In the genomic region with DNA sequence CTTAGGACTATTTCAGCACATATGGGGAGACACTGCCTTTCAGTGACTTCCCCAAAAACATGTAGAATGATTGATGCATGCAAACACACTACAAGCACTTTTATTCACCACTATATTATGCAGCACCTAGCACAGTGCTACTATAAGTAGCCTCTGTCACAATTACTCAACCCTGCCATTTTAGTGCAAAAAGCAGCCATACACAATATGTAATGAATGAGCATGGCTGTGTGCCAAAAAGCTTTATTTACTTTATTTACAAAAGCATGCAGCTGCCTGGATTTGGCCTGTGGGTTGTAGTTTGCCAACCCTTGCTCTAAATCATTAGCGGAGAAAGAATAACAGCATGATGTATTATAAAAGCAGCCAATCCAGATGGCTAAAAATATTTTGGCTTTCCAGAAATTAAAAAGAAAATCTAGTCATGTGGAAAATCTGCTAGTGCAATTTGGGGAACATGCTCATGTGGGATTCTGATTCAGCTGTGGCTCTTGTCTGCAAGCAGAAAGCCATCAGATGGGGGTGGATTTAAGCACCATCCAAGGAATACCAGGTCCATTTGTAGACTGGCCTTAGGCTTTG, we compare ENCODE assay signal across 13 cellular contexts.
DNase-seq lines count a peak whose midpoint lies in the region; ATAC-seq, FAIRE-seq and TF ChIP-seq lines count a peak whose summit lies in the region.
"Had no signal": no experiment of that assay in that cellular context is flagged by ENCODE, and none has a peak within 500 bp of the region (broad histone marks: within the 10 kb centered on the region; RNA-seq: fewer than 3 reads in every experiment).

No MANE protein-coding gene starts in this region.

- H3K27ac ChIP-seq in kidney (ENCODE audit: low read depth in 2 of 2, low read length in 2 of 2) = no peak overlapping the region
- H3K27ac ChIP-seq: cardiac muscle cell had no signal

- DNase-seq in H4 (ENCODE audit: low spot score) = peak; percentile 20
- DNase-seq in NCI-H146 treated with DMSO at 0.1 percent for 48 hours (lab: John Stamatoyannopoulos, UW; ENCODE audit: unreplicated experiment) = peak; percentile 65
- DNase-seq in NCI-H748 (lab: John Stamatoyannopoulos, UW; ENCODE audit: unreplicated experiment) = peak; percentile 98
- DNase-seq in fibroblast of mammary gland (ENCODE audit: low read depth) = peak; percentile 28
- no peak for DNase-seq in WTC11 (ENCODE audit: low spot score)
- no peak for DNase-seq in glomerular visceral epithelial cell (ENCODE audit: extremely low spot score)
- DNase-seq in kidney = no peak
- DNase-seq: NCI-H226; stimulated activated CD4-positive, alpha-beta T cell treated with anti-CD3 and anti-CD28 coated beads, Interleukin-4, amount 100 ng/mL, for 1 hour had no signal

- H3K9ac ChIP-seq in kidney (ENCODE audit: low read length in 2 of 2) = no peak overlapping the region

- no peaks in the 10 kb centered on the region for H3K9me3 ChIP-seq in kidney (ENCODE audit: control insufficient read depth in 1 of 2, low read length in 2 of 2)

- POLR2A ChIA-PET in WTC11 (lab: Charles Lee) = no interaction called here

- no peaks in the 10 kb centered on the region for H3K36me3 Mint-ChIP-seq in WTC11

- intact Hi-C loops in kidney (cut with DNase I) = no loop called here

- ATAC-seq in WTC11 (no peak), HG02763 (IDR thresholded peaks at IDR 0.05; ENCODE audit: unreplicated experiment) (no peak)

- no peaks in the 10 kb centered on the region for H3K9me3 Mint-ChIP-seq in WTC11

- H3K4me1 Mint-ChIP-seq in WTC11 = no peaks in the 10 kb centered on the region

- no peak for TF ChIP-seq CTCF in fibroblast of mammary gland (conservative IDR thresholded peaks at IDR 0.05; ENCODE audit: control insufficient read depth, insufficient read depth, low read depth, low read length)
- no peak for TF ChIP-seq CTCF in WTC11 (IDR thresholded peaks at IDR 0.05)
- no peak for TF ChIP-seq CTCF in kidney (IDR thresholded peaks at IDR 0.05; ENCODE audit: borderline replicate concordance, extremely low read depth, insufficient read depth)

- no peak overlapping the region for H3K27ac Mint-ChIP-seq in WTC11

- H3K4me3 Mint-ChIP-seq in WTC11 = no peak overlapping the region

- H3K4me1 ChIP-seq in kidney (ENCODE audit: control insufficient read depth in 1 of 2, insufficient read depth in 1 of 2, low read depth in 1 of 2, low read length in 2 of 2) = no peaks in the 10 kb centered on the region

- no peak for FAIRE-seq in kidney (lab: Jason Lieb, UNC)
- FAIRE-seq: D721Med, GM12892 had no signal

- no peaks in the 10 kb centered on the region for H3K27me3 Mint-ChIP-seq in WTC11 (ENCODE audit: low read depth)

- H3K36me3 ChIP-seq in kidney (ENCODE audit: control insufficient read depth in 1 of 2, insufficient read depth in 2 of 2, low read length in 2 of 2) = no peaks in the 10 kb centered on the region
- H3K36me3 ChIP-seq: cardiac muscle cell had no signal

- CTCF ChIA-PET in WTC11 (lab: Charles Lee) = no interaction called here

- H3K4me3 ChIP-seq in fibroblast of mammary gland (ENCODE audit: control insufficient read depth, low read depth, low read length) (no peak overlapping the region), kidney (ENCODE audit: low read length in 2 of 2) (no peak overlapping the region)
- H3K4me3 ChIP-seq: cardiac muscle cell had no signal

TF ChIP-seq in WTC11, 78 proteins besides CTCF, POLR2A, EP300 and RAD21 (continues in another document):
- TF ChIP-seq HMGA2 (CRISPR knock-in tag; IDR thresholded peaks at IDR 0.05) (no peak), SMAD4 (CRISPR knock-in tag; IDR thresholded peaks at IDR 0.05) (no peak), STAT6 (CRISPR knock-in tag; conservative IDR thresholded peaks at IDR 0.05; ENCODE audit: low read depth) (no peak), PRRX2 (CRISPR knock-in tag; IDR thresholded peaks at IDR 0.05) (no peak), USF2 (CRISPR knock-in tag; IDR thresholded peaks at IDR 0.05) (no peak), FOXP1 (CRISPR knock-in tag; IDR thresholded peaks at IDR 0.05; ENCODE audit: borderline replicate concordance) (no peak), JAZF1 (CRISPR knock-in tag; IDR thresholded peaks at IDR 0.05) (no peak)
- TF ChIP-seq, protein P1, sequence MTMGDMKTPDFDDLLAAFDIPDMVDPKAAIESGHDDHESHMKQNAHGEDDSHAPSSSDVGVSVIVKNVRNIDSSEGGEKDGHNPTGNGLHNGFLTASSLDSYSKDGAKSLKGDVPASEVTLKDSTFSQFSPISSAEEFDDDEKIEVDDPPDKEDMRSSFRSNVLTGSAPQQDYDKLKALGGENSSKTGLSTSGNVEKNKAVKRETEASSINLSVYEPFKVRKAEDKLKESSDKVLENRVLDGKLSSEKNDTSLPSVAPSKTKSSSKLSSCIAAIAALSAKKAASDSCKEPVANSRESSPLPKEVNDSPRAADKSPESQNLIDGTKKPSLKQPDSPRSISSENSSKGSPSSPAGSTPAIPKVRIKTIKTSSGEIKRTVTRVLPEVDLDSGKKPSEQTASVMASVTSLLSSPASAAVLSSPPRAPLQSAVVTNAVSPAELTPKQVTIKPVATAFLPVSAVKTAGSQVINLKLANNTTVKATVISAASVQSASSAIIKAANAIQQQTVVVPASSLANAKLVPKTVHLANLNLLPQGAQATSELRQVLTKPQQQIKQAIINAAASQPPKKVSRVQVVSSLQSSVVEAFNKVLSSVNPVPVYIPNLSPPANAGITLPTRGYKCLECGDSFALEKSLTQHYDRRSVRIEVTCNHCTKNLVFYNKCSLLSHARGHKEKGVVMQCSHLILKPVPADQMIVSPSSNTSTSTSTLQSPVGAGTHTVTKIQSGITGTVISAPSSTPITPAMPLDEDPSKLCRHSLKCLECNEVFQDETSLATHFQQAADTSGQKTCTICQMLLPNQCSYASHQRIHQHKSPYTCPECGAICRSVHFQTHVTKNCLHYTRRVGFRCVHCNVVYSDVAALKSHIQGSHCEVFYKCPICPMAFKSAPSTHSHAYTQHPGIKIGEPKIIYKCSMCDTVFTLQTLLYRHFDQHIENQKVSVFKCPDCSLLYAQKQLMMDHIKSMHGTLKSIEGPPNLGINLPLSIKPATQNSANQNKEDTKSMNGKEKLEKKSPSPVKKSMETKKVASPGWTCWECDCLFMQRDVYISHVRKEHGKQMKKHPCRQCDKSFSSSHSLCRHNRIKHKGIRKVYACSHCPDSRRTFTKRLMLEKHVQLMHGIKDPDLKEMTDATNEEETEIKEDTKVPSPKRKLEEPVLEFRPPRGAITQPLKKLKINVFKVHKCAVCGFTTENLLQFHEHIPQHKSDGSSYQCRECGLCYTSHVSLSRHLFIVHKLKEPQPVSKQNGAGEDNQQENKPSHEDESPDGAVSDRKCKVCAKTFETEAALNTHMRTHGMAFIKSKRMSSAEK (CRISPR knock-in tag; IDR thresholded peaks at IDR 0.05; ENCODE audit: borderline replicate concordance) = no peak
- TF ChIP-seq, protein P2, sequence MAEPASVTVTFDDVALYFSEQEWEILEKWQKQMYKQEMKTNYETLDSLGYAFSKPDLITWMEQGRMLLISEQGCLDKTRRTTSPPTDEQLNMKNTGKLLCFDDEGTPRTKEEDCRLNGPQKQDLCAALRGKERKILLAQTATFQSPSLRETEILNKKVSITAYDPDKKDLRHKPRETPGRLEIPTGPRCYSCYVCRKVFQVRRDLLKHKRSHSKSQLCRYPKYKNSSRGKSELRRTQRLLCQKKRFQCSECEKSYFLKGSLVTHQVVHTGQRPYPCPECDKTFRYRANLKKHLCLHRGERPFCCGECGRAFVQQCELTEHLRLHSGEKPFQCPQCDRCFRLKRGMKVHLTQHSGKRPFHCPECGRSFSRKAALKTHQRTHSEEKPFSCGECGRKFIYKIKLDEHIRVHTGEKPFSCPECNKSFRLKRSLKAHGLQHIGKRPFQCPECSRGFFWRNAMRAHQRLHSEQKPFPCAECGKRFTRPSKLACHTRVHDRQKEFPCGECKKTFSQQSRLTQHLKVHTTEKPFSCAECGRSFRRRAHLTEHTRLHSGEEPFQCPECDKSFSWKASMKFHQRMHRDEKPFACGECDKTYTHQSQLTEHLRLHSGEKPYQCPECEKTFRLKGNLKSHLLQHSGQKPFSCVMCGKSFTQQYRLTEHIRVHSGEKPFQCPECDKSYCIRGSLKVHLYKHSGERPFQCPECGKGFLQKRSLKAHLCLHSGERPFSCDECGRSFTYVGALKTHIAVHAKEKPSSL (CRISPR knock-in tag; conservative IDR thresholded peaks at IDR 0.05) = no peak
- TF ChIP-seq, protein P3, sequence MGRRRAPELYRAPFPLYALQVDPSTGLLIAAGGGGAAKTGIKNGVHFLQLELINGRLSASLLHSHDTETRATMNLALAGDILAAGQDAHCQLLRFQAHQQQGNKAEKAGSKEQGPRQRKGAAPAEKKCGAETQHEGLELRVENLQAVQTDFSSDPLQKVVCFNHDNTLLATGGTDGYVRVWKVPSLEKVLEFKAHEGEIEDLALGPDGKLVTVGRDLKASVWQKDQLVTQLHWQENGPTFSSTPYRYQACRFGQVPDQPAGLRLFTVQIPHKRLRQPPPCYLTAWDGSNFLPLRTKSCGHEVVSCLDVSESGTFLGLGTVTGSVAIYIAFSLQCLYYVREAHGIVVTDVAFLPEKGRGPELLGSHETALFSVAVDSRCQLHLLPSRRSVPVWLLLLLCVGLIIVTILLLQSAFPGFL (CRISPR knock-in tag; IDR thresholded peaks at IDR 0.05; ENCODE audit: borderline replicate concordance) = no peak

Comparison
In these comparisons a context has a peak if more than half of its experiments do, and no peak if none do; other contexts are left out.
1. DNase-seq: peak in H4 (single experiment), NCI-H146 treated with DMSO at 0.1 percent for 48 hours (single experiment), NCI-H748 (single experiment) and fibroblast of mammary gland (single experiment); none in WTC11 (single experiment), glomerular visceral epithelial cell (single experiment) and kidney (single experiment).